ENCODE assay signal across 1 cellular context in genomic region chr22:23800297-23801237, GRCh38.
TF ChIP-seq lines count a peak whose summit lies in the region.

No MANE protein-coding gene starts in this region.

TF ChIP-seq in SK-N-SH treated with all-trans-retinoic acid at 6 μM for 48 hours, 23 proteins besides CTCF, POLR2A, EP300 and RAD21 (continued from another document):
- TF ChIP-seq PATZ1 (CRISPR knock-in tag; IDR thresholded peaks at IDR 0.05; ENCODE audit: borderline replicate concordance) (no peak), GLIS3 (CRISPR knock-in tag; IDR thresholded peaks at IDR 0.05) (no peak)
